In genomic region chr12:1918081-1918874, GRCh38 we compare ENCODE assay signal across 12 cellular contexts. TPM values are rescaled to one million over a fixed set of nuclear protein-coding genes. Genes with fewer than 3 reads are reported as not detected.
A peak's percentile ranks its signal among the peaks of the same experiment; 100 is the strongest.
DNase-seq lines count a peak whose midpoint lies in the region; ATAC-seq and TF ChIP-seq lines count a peak whose summit lies in the region.
"Had no signal": no experiment of that assay in that cellular context is flagged by ENCODE, and none has a peak within 500 bp of the region (broad histone marks: within the 10 kb centered on the region; RNA-seq: fewer than 3 reads in every experiment).

A gene with protein sequence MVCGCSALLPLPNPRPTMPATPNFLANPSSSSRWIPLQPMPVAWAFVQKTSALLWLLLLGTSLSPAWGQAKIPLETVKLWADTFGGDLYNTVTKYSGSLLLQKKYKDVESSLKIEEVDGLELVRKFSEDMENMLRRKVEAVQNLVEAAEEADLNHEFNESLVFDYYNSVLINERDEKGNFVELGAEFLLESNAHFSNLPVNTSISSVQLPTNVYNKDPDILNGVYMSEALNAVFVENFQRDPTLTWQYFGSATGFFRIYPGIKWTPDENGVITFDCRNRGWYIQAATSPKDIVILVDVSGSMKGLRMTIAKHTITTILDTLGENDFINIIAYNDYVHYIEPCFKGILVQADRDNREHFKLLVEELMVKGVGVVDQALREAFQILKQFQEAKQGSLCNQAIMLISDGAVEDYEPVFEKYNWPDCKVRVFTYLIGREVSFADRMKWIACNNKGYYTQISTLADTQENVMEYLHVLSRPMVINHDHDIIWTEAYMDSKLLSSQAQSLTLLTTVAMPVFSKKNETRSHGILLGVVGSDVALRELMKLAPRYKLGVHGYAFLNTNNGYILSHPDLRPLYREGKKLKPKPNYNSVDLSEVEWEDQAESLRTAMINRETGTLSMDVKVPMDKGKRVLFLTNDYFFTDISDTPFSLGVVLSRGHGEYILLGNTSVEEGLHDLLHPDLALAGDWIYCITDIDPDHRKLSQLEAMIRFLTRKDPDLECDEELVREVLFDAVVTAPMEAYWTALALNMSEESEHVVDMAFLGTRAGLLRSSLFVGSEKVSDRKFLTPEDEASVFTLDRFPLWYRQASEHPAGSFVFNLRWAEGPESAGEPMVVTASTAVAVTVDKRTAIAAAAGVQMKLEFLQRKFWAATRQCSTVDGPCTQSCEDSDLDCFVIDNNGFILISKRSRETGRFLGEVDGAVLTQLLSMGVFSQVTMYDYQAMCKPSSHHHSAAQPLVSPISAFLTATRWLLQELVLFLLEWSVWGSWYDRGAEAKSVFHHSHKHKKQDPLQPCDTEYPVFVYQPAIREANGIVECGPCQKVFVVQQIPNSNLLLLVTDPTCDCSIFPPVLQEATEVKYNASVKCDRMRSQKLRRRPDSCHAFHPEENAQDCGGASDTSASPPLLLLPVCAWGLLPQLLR (minus strand): TSS chr12:1918652. CDS start chr12:1918473, 179 bp downstream.

- no peak within 1 kb of the TSS for H3K27ac Mint-ChIP-seq in activated CD4-positive, alpha-beta memory T cell treated with anti-CD3 and anti-CD28 coated beads for 36 hours
- H3K27ac Mint-ChIP-seq: effector memory CD8-positive, alpha-beta T cell had no signal

- H3K4me1 ChIP-seq in lower lobe of right lung (peaks cover 4% of the 10 kb centered on the region), tibial artery (peaks cover 0 to 15% (median 5%) of the 10 kb centered on the region in 4 donors)

- DNase-seq in activated effector memory CD4-positive, alpha-beta T cell treated with anti-CD3 and anti-CD28 coated beads, Interleukin-2, amount 50 U/mL, for 16 hours, result peak; percentile 37
- no peak for DNase-seq in activated effector memory CD4-positive, alpha-beta T cell treated with Interleukin-2 at 50 U/mL for 16 hours
- DNase-seq in activated CD4-positive, alpha-beta memory T cell treated with anti-CD3 and anti-CD28 coated beads for 36 hours, result no peak
- DNase-seq in lower lobe of right lung (peak; percentile 51), tibial artery (peak in 1 of 2 donors; percentile 62), RPMI8226 (no peak), glomerular visceral epithelial cell (ENCODE audit: extremely low spot score) (no peak)
- DNase-seq: effector memory CD8-positive, alpha-beta T cell; NCI-H2171 treated with DMSO at 0.1 percent for 48 hours had no signal

- H3K36me3 ChIP-seq in lower lobe of right lung (no peaks in the 10 kb centered on the region), tibial artery (no peaks in the 10 kb centered on the region)

- intact Hi-C loops in activated CD4-positive, alpha-beta memory T cell treated with anti-CD3 and anti-CD28 coated beads for 36 hours (cut with micrococcal nuclease), result no loop called here
- intact Hi-C loops in lower lobe of right lung (cut with DNase I) (no loop called here), tibial artery (cut with DNase I; ENCODE audit: low total_unique reads) (loop anchor here (10.0 kb wide), 1 partner anchor 103 kb away; no protein-coding TSS in a partner anchor)

- no peaks in the 10 kb centered on the region for H3K9me3 Mint-ChIP-seq in activated CD4-positive, alpha-beta memory T cell treated with anti-CD3 and anti-CD28 coated beads for 36 hours
- H3K9me3 Mint-ChIP-seq: effector memory CD8-positive, alpha-beta T cell had no signal

- H3K9me3 ChIP-seq in lower lobe of right lung (no peaks in the 10 kb centered on the region), tibial artery (no peaks in the 10 kb centered on the region)

- peak within 1 kb of the TSS; percentile 77 for H3K27ac ChIP-seq in lower lobe of right lung
- H3K27ac ChIP-seq in tibial artery, result no peak within 1 kb of the TSS
- H3K27ac ChIP-seq: C4-2B had no signal

- TF ChIP-seq CTCF in lower lobe of right lung (IDR thresholded peaks at IDR 0.05) (no peak), tibial artery (IDR thresholded peaks at IDR 0.05) (no peak)

- H3K27me3 ChIP-seq in lower lobe of right lung (ENCODE audit: low read depth) (no peaks in the 10 kb centered on the region), tibial artery (no peaks in the 10 kb centered on the region)

- H3K4me1 Mint-ChIP-seq in activated CD4-positive, alpha-beta memory T cell treated with anti-CD3 and anti-CD28 coated beads for 36 hours (ENCODE audit: low read depth), result peaks cover 9% of the 10 kb centered on the region

- ATAC-seq in lower lobe of right lung, result peak in 1 of 2 donors; percentile 2
- no peak for ATAC-seq in HG02885 (IDR thresholded peaks at IDR 0.05; ENCODE audit: poor library complexity, unreplicated experiment)
- ATAC-seq: effector memory CD8-positive, alpha-beta T cell had no signal

- POLR2A ChIA-PET in activated CD4-positive, alpha-beta memory T cell treated with anti-CD3 and anti-CD28 coated beads for 36 hours (lab: Charles Lee), result no interaction called here

- no peaks in the 10 kb centered on the region for H3K36me3 Mint-ChIP-seq in activated CD4-positive, alpha-beta memory T cell treated with anti-CD3 and anti-CD28 coated beads for 36 hours

- H3K4me3 ChIP-seq in lower lobe of right lung, result peak within 1 kb of the TSS; percentile 45
- peak within 1 kb of the TSS; percentile 14 to 26 for H3K4me3 ChIP-seq in tibial artery

- CTCF ChIA-PET in activated CD4-positive, alpha-beta memory T cell treated with anti-CD3 and anti-CD28 coated beads for 36 hours (lab: Charles Lee), result interaction anchor here (1.2 kb wide), 1 partner anchor 21 kb away, joined by 5 read pairs; no protein-coding TSS in a partner anchor

- no peak within 1 kb of the TSS for H3K4me3 Mint-ChIP-seq in activated CD4-positive, alpha-beta memory T cell treated with anti-CD3 and anti-CD28 coated beads for 36 hours

- peaks cover 7% of the 10 kb centered on the region for H3K27me3 Mint-ChIP-seq in activated CD4-positive, alpha-beta memory T cell treated with anti-CD3 and anti-CD28 coated beads for 36 hours

RNA-seq across cellular contexts. Expression of the gene that starts here (rescaled TPM):
- 10 to 100 TPM; 11.7 to 13.3 TPM for total RNA-seq in activated CD4-positive, alpha-beta memory T cell treated with anti-CD3 and anti-CD28 coated beads for 36 hours
- 7.0 TPM for total RNA-seq in lower lobe of right lung
- total RNA-seq: lung microvascular endothelial cell had no signal

Comparison
In these comparisons a context has a peak if more than half of its experiments do, and no peak if none do; other contexts are left out.
1. DNase-seq: peak in activated effector memory CD4-positive, alpha-beta T cell treated with anti-CD3 and anti-CD28 coated beads, Interleukin-2, amount 50 U/mL, for 16 hours (single experiment) and lower lobe of right lung (single experiment); none in activated effector memory CD4-positive, alpha-beta T cell treated with Interleukin-2 at 50 U/mL for 16 hours (single experiment), activated CD4-positive, alpha-beta memory T cell treated with anti-CD3 and anti-CD28 coated beads for 36 hours (single experiment), RPMI8226 (single experiment) and glomerular visceral epithelial cell (single experiment).